ENCODE assay signal across 9 cellular contexts in genomic region chr3:195102609-195103467, GRCh38.
DNase-seq lines count a peak whose midpoint lies in the region; ATAC-seq and TF ChIP-seq lines count a peak whose summit lies in the region.
"Had no signal": no experiment of that assay in that cellular context is flagged by ENCODE, and none has a peak within 500 bp of the region (broad histone marks: within the 10 kb centered on the region; RNA-seq: fewer than 3 reads in every experiment).

No MANE protein-coding gene starts in this region.

- no peak for TF ChIP-seq POLR2A in spleen (IDR thresholded peaks at IDR 0.05)

- peaks cover 46% of the 10 kb centered on the region for H3K4me1 ChIP-seq in left ventricle myocardium inferior
- H3K4me1 ChIP-seq in spleen: peaks cover 10 to 92% (median 53%) of the 10 kb centered on the region in 6 donors
- H3K4me1 ChIP-seq in ascending aorta: peaks cover 0 to 5% of the 10 kb centered on the region in 2 donors
- H3K4me1 ChIP-seq: SJCRH30 had no signal

- H3K4me1 Mint-ChIP-seq in activated B cell treated with CpG ODN at 0.5 μM for 24 hours: peaks cover 67% of the 10 kb centered on the region

- POLR2A ChIA-PET in activated B cell treated with CpG ODN at 0.5 μM for 24 hours (lab: Charles Lee): interaction anchor here (0.7 kb wide), 1 partner anchor 18 kb away, joined by 3 read pairs; no protein-coding TSS in a partner anchor

- DNase-seq in HPDE6-E6E7 (ENCODE audit: extremely low spot score) (peak; percentile 56), activated B cell treated with CpG ODN at 0.5 μM for 24 hours (no peak), left ventricle myocardium inferior (no peak), spleen (peak; percentile 56), NCI-H345 (lab: John Stamatoyannopoulos, UW) (no peak), GDM1 (lab: John Stamatoyannopoulos, UW) (no peak), ascending aorta (ENCODE audit: low spot score in 2 of 2) (no peak), nucleus accumbens (lab: John Stamatoyannopoulos, UW) (no peak)
- DNase-seq: SJCRH30 had no signal

- H3K4me3 ChIP-seq in left ventricle myocardium inferior (no peak overlapping the region), spleen (peak overlapping the region in 1 of 8 donors; percentile 39), ascending aorta (no peak overlapping the region)
- H3K4me3 ChIP-seq: SJCRH30 had no signal

- intact Hi-C loops in activated B cell treated with CpG ODN at 0.5 μM for 24 hours (cut with micrococcal nuclease): loop anchor here (10.0 kb wide), 2 partner anchors 228 to 422 kb away; no protein-coding TSS in a partner anchor
- intact Hi-C loops in left ventricle myocardium inferior (cut with micrococcal nuclease): no loop called here
- intact Hi-C loops in spleen (cut with DNase I; ENCODE audit: low total_unique reads): loop anchor here (10.0 kb wide), 1 partner anchor 98 kb away; no protein-coding TSS in a partner anchor
- intact Hi-C loops in ascending aorta (cut with DNase I): no loop called here

- H3K36me3 ChIP-seq in left ventricle myocardium inferior (no peaks in the 10 kb centered on the region), spleen (no peaks in the 10 kb centered on the region), ascending aorta (no peaks in the 10 kb centered on the region)
- H3K36me3 ChIP-seq: SJCRH30 had no signal

- peak overlapping the region; percentile 62 for H3K27ac Mint-ChIP-seq in activated B cell treated with CpG ODN at 0.5 μM for 24 hours

- H3K9me3 Mint-ChIP-seq in activated B cell treated with CpG ODN at 0.5 μM for 24 hours: no peaks in the 10 kb centered on the region

- TF ChIP-seq CTCF in activated B cell treated with CpG ODN at 0.5 μM for 24 hours (IDR thresholded peaks at IDR 0.05) (no peak), left ventricle myocardium inferior (IDR thresholded peaks at IDR 0.05; ENCODE audit: borderline replicate concordance) (no peak), spleen (IDR thresholded peaks at IDR 0.05 in 8 of 11, conservative IDR thresholded peaks at IDR 0.05 in 3 of 11) (no peak), ascending aorta (IDR thresholded peaks at IDR 0.05) (no peak)

- no peak for ATAC-seq in activated B cell treated with CpG ODN at 0.5 μM for 24 hours (ENCODE audit: low read depth)

- CTCF ChIA-PET in activated B cell treated with CpG ODN at 0.5 μM for 24 hours (lab: Charles Lee): no interaction called here

- peak overlapping the region; percentile 71 for H3K27ac ChIP-seq in left ventricle myocardium inferior (replicated peaks)
- peak overlapping the region in 7 of 8 donors; percentile 81 to 93 (median 88) for H3K27ac ChIP-seq in spleen
- peak overlapping the region in 1 of 2 donors; percentile 15 for H3K27ac ChIP-seq in ascending aorta
- H3K27ac ChIP-seq: SJCRH30 had no signal

- H3K9me3 ChIP-seq in left ventricle myocardium inferior (replicated peaks) (no peaks in the 10 kb centered on the region), spleen (no peaks in the 10 kb centered on the region), ascending aorta (no peaks in the 10 kb centered on the region)
- H3K9me3 ChIP-seq: SJCRH30 had no signal

- no peaks in the 10 kb centered on the region for H3K27me3 Mint-ChIP-seq in activated B cell treated with CpG ODN at 0.5 μM for 24 hours

- H3K27me3 ChIP-seq in left ventricle myocardium inferior (ENCODE audit: low read depth) (no peaks in the 10 kb centered on the region), spleen (replicated peaks in 1 of 7) (no peaks in the 10 kb centered on the region), ascending aorta (no peaks in the 10 kb centered on the region)
- H3K27me3 ChIP-seq: SJCRH30 had no signal

- WGBS in spleen, 5 donors: 75 to 82% (median 80%) methylated on average over 30 to 32 of the region's 32 CpGs

- no peaks in the 10 kb centered on the region for H3K36me3 Mint-ChIP-seq in activated B cell treated with CpG ODN at 0.5 μM for 24 hours (ENCODE audit: low read depth)

- H3K4me3 Mint-ChIP-seq in activated B cell treated with CpG ODN at 0.5 μM for 24 hours: no peak overlapping the region

Comparison
In these comparisons a context has a peak if more than half of its experiments do, and no peak if none do; other contexts are left out.
1. DNase-seq: peak in HPDE6-E6E7 (single experiment) and spleen (single experiment); none in activated B cell treated with CpG ODN at 0.5 μM for 24 hours (single experiment), left ventricle myocardium inferior (single experiment), NCI-H345 (single experiment), GDM1 (single experiment), ascending aorta (0 of 2) and nucleus accumbens (0 of 56).
2. intact Hi-C loops: an anchor here in activated B cell treated with CpG ODN at 0.5 μM for 24 hours (10.0 kb wide) and spleen (10.0 kb wide); none called in left ventricle myocardium inferior and ascending aorta.